1 cellular context compared by ENCODE assay signal in genomic region chr3:156356537-156357363, GRCh38.
TF ChIP-seq lines count a peak whose summit lies in the region.

No MANE protein-coding gene starts in this region.

TF ChIP-seq in SK-N-SH, 30 proteins besides CTCF, POLR2A, EP300 and RAD21:
- no peak for TF ChIP-seq FOSL2 (IDR thresholded peaks at IDR 0.05; ENCODE audit: borderline replicate concordance, low read depth)
- no peak for TF ChIP-seq GABPA (IDR thresholded peaks at IDR 0.05; ENCODE audit: low read depth)
- no peak for TF ChIP-seq MXI1 (IDR thresholded peaks at IDR 0.05; ENCODE audit: low read depth, low read length)
- no peak for TF ChIP-seq USF1 (IDR thresholded peaks at IDR 0.05; ENCODE audit: borderline replicate concordance, low read depth)
- TF ChIP-seq TCF12 (IDR thresholded peaks at IDR 0.05) = no peak
- TF ChIP-seq JUND (IDR thresholded peaks at IDR 0.05) = no peak
- no peak for TF ChIP-seq RXRA (IDR thresholded peaks at IDR 0.05; ENCODE audit: borderline replicate concordance, low read depth)
- TF ChIP-seq GATA2 (CRISPR knock-in tag; IDR thresholded peaks at IDR 0.05) = no peak
- no peak for TF ChIP-seq USF2 (IDR thresholded peaks at IDR 0.05; ENCODE audit: borderline replicate concordance, low read depth, low read length)
- no peak for TF ChIP-seq NFIC (IDR thresholded peaks at IDR 0.05; ENCODE audit: borderline replicate concordance)
- no peak for TF ChIP-seq EZH2phosphoT487 (IDR thresholded peaks at IDR 0.05; ENCODE audit: borderline replicate concordance, low read depth)
- TF ChIP-seq ELF1 (IDR thresholded peaks at IDR 0.05) = no peak
- no peak for TF ChIP-seq IRF3 (IDR thresholded peaks at IDR 0.05; ENCODE audit: low read depth, low read length)
- TF ChIP-seq PBX3 (IDR thresholded peaks at IDR 0.05) = no peak
- TF ChIP-seq MAX (IDR thresholded peaks at IDR 0.05; ENCODE audit: low read depth) = no peak
- no peak for TF ChIP-seq REST (IDR thresholded peaks at IDR 0.05; ENCODE audit: low read depth, low read length)
- no peak for TF ChIP-seq FOXM1 (IDR thresholded peaks at IDR 0.05; ENCODE audit: low read depth)
- no peak for TF ChIP-seq TAF1 (IDR thresholded peaks at IDR 0.05; ENCODE audit: borderline replicate concordance, low read depth, low read length)
TF ChIP-seq in SK-N-SH: peak in this region for 0.
